ENCODE assay signal across 1 cellular context in genomic region chr3:58038675-58039302, GRCh38.
TF ChIP-seq lines count a peak whose summit lies in the region.

No MANE protein-coding gene starts in this region.

TF ChIP-seq in H1, 55 proteins besides CTCF, POLR2A, EP300 and RAD21 (continued from another document):
- no peak for TF ChIP-seq CHD7 (IDR thresholded peaks at IDR 0.05; ENCODE audit: insufficient replicate concordance, low read length)
- no peak for TF ChIP-seq USF2 (IDR thresholded peaks at IDR 0.05; ENCODE audit: low read length)
- no peak for TF ChIP-seq POLR2AphosphoS5 (IDR thresholded peaks at IDR 0.05; ENCODE audit: low read depth, low read length)
- TF ChIP-seq FOSL1 (IDR thresholded peaks at IDR 0.05; ENCODE audit: insufficient read depth, low read depth, low read length) = no peak
- TF ChIP-seq SIX5 (IDR thresholded peaks at IDR 0.05; ENCODE audit: low read depth, low read length) = no peak
- TF ChIP-seq CTBP2 (IDR thresholded peaks at IDR 0.05; ENCODE audit: borderline replicate concordance, insufficient read depth, insufficient read length, low read length) = no peak
- no peak for TF ChIP-seq CEBPB (IDR thresholded peaks at IDR 0.05; ENCODE audit: low read depth, low read length)
- no peak for TF ChIP-seq GTF2F1 (IDR thresholded peaks at IDR 0.05; ENCODE audit: borderline replicate concordance, low read depth, low read length)
- no peak for TF ChIP-seq KDM5A (IDR thresholded peaks at IDR 0.05; ENCODE audit: low read length)
- no peak for TF ChIP-seq CHD2 (IDR thresholded peaks at IDR 0.05; ENCODE audit: low read length)
- no peak for TF ChIP-seq KDM1A (IDR thresholded peaks at IDR 0.05; ENCODE audit: borderline replicate concordance, low read length)
- no peak for TF ChIP-seq RFX5 (IDR thresholded peaks at IDR 0.05; ENCODE audit: borderline replicate concordance, low read depth, low read length)
- TF ChIP-seq MAX (IDR thresholded peaks at IDR 0.05) = no peak
